ENCODE assay signal across 8 cellular contexts in genomic region chr12:6056406-6057211, GRCh38.
DNase-seq lines count a peak whose midpoint lies in the region; ATAC-seq and TF ChIP-seq lines count a peak whose summit lies in the region.

No MANE protein-coding gene starts in this region.

- H3K27ac Mint-ChIP-seq in stimulated activated memory B cell treated with anti-CD40 and anti-IgM and Interleukin-4, amounts not matched to agents 10 μg/mL and 1 μg/mL and 100 μg/mL, for 72 hours, result no peak overlapping the region

- H3K4me3 Mint-ChIP-seq in stimulated activated memory B cell treated with anti-CD40 and anti-IgM and Interleukin-4, amounts not matched to agents 10 μg/mL and 1 μg/mL and 100 μg/mL, for 72 hours, result peak overlapping the region; percentile 47

- TF ChIP-seq CTCF in foreskin fibroblast (IDR thresholded peaks at IDR 0.05; ENCODE audit: low read depth, low read length), result peak; percentile 28

- peaks cover 44% of the 10 kb centered on the region for H3K27me3 Mint-ChIP-seq in stimulated activated memory B cell treated with anti-CD40 and anti-IgM and Interleukin-4, amounts not matched to agents 10 μg/mL and 1 μg/mL and 100 μg/mL, for 72 hours

- ATAC-seq in stimulated activated memory B cell treated with anti-CD40 and anti-IgM and Interleukin-4, amounts not matched to agents 10 μg/mL and 1 μg/mL and 100 μg/mL, for 72 hours, result peak; percentile 37
- ATAC-seq in HG03442 (IDR thresholded peaks at IDR 0.05; ENCODE audit: unreplicated experiment), result no peak

- H3K9me3 Mint-ChIP-seq in stimulated activated memory B cell treated with anti-CD40 and anti-IgM and Interleukin-4, amounts not matched to agents 10 μg/mL and 1 μg/mL and 100 μg/mL, for 72 hours, result no peaks in the 10 kb centered on the region

- H3K4me1 Mint-ChIP-seq in stimulated activated memory B cell treated with anti-CD40 and anti-IgM and Interleukin-4, amounts not matched to agents 10 μg/mL and 1 μg/mL and 100 μg/mL, for 72 hours, result peaks cover 6% of the 10 kb centered on the region

- DNase-seq in NCI-H748 (lab: John Stamatoyannopoulos, UW; ENCODE audit: unreplicated experiment) (peak; percentile 18), NCI-H748 treated with DMSO at 0.1 percent for 48 hours (lab: John Stamatoyannopoulos, UW) (no peak), UCSD-AML1 (lab: John Stamatoyannopoulos, UW; ENCODE audit: unreplicated experiment) (peak; percentile 25), foreskin fibroblast (no peak), T-helper 9 cell (no peak), GM19238 (ENCODE audit: insufficient read length, low spot score) (no peak)

- no peak overlapping the region for H3K4me3 ChIP-seq in foreskin fibroblast (ENCODE audit: low read depth in 1 of 2, low read length in 2 of 2)

- no peaks in the 10 kb centered on the region for H3K36me3 Mint-ChIP-seq in stimulated activated memory B cell treated with anti-CD40 and anti-IgM and Interleukin-4, amounts not matched to agents 10 μg/mL and 1 μg/mL and 100 μg/mL, for 72 hours

Comparison
In these comparisons a context has a peak if more than half of its experiments do, and no peak if none do; other contexts are left out.
1. DNase-seq: peak in NCI-H748 (single experiment) and UCSD-AML1 (single experiment); none in NCI-H748 treated with DMSO at 0.1 percent for 48 hours (single experiment), foreskin fibroblast (0 of 2), T-helper 9 cell (single experiment) and GM19238 (single experiment).